13 cellular contexts compared by ENCODE assay signal in the genomic region with DNA sequence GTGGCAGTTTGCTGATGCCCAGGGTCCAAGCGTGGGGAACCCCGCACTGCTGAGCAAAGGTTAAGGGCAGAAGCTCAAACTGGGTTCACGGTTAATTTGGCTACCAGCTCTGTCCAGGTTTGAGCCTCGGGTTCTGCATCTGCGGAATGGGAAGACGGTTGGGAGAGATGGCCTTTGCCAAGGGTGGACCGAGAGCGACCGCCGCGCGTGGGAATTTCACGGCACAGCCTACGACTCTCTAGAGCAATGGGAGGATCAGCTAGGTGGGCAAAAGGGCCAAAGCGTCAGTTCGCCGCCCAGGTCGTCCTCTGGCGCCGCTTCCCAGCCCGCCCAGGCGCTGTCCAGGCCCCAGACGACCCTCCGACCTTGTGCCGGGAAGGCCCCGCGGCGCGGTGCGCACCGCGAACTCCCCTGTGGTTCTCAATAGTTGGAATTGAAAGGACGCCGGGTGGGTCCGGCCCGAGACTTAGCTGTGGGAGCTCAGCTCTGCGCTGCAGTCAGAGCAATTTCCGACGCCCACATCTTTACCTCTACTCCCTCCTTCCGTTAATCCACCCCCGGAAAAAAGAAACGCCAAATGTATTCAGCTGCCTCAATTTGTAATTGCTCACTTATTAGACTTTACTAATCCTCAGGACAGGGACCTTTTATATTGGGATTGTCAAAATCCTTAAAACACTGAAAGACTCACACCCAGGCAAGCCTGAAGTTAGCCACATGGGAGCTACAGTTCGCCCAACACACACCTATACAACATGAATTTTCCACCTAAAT. TPM values are rescaled to one million over a fixed set of nuclear protein-coding genes. Genes with fewer than 3 reads are reported as not detected.
DNase-seq lines count a peak whose midpoint lies in the region; ATAC-seq and TF ChIP-seq lines count a peak whose summit lies in the region.
"Had no signal": no experiment of that assay in that cellular context is flagged by ENCODE, and none has a peak within 500 bp of the region (broad histone marks: within the 10 kb centered on the region; RNA-seq: fewer than 3 reads in every experiment).

No MANE protein-coding gene starts in this region.

- peaks cover 66% of the 10 kb centered on the region for H3K27me3 Mint-ChIP-seq in T-helper 2 cell treated with Interferon-gamma antibody and Interleukin-4, amounts not matched to agents 5 μg/mL and 100 μg/mL, for 36 hours (ENCODE audit: low read depth)
- peaks cover 52% of the 10 kb centered on the region for H3K27me3 Mint-ChIP-seq in activated CD8-positive, alpha-beta T cell treated with anti-CD3 and anti-CD28 coated beads, Interleukin-2, amount 10 ng/mL, durations not matched to agents 7 days and 5 days (ENCODE audit: low read depth)

- peak overlapping the region; percentile 95 for H3K4me3 Mint-ChIP-seq in T-helper 2 cell treated with Interferon-gamma antibody and Interleukin-4, amounts not matched to agents 5 μg/mL and 100 μg/mL, for 36 hours
- peak overlapping the region; percentile 94 for H3K4me3 Mint-ChIP-seq in activated CD8-positive, alpha-beta T cell treated with anti-CD3 and anti-CD28 coated beads, Interleukin-2, amount 10 ng/mL, durations not matched to agents 7 days and 5 days

- peaks cover 33% of the 10 kb centered on the region for H3K4me1 Mint-ChIP-seq in T-helper 2 cell treated with Interferon-gamma antibody and Interleukin-4, amounts not matched to agents 5 μg/mL and 100 μg/mL, for 36 hours (ENCODE audit: low read depth)
- peaks cover 52% of the 10 kb centered on the region for H3K4me1 Mint-ChIP-seq in activated CD8-positive, alpha-beta T cell treated with anti-CD3 and anti-CD28 coated beads, Interleukin-2, amount 10 ng/mL, durations not matched to agents 7 days and 5 days (ENCODE audit: low read depth)

- H3K4me1 ChIP-seq in iPS-15b (ENCODE audit: control insufficient read depth, insufficient read depth, low read length): peaks cover 12% of the 10 kb centered on the region
- H3K4me1 ChIP-seq: HAP-1 had no signal

- H3K4me3 ChIP-seq in iPS-15b (ENCODE audit: low read depth, low read length) (peak overlapping the region; percentile 62), retinal pigment epithelial cell (ENCODE audit: low read length) (peak overlapping the region; percentile 12)
- H3K4me3 ChIP-seq: HAP-1 had no signal

- CTCF ChIA-PET in activated CD8-positive, alpha-beta T cell treated with anti-CD3 and anti-CD28 coated beads, Interleukin-2, amount 10 ng/mL, durations not matched to agents 7 days and 5 days (lab: Charles Lee): interaction anchor here (0.8 to 1.7 kb wide), 7 partner anchors 13 to 703 kb away, joined by 3 to 5 read pairs (median 3); no protein-coding TSS in a partner anchor

- POLR2A ChIA-PET in activated CD8-positive, alpha-beta T cell treated with anti-CD3 and anti-CD28 coated beads, Interleukin-2, amount 10 ng/mL, durations not matched to agents 7 days and 5 days (lab: Charles Lee): interaction anchor here (0.8 to 2.4 kb wide), 2 partner anchors 100 to 228 kb away, joined by 3 to 6 read pairs; no protein-coding TSS in a partner anchor

- no peak overlapping the region for H3K9ac ChIP-seq in iPS-15b (ENCODE audit: low read depth, low read length)

- ATAC-seq in activated CD8-positive, alpha-beta T cell treated with anti-CD3 and anti-CD28 coated beads, Interleukin-2, amount 10 ng/mL, durations not matched to agents 7 days and 5 days: no peak

- no peak overlapping the region for H3K27ac Mint-ChIP-seq in T-helper 2 cell treated with Interferon-gamma antibody and Interleukin-4, amounts not matched to agents 5 μg/mL and 100 μg/mL, for 36 hours
- H3K27ac Mint-ChIP-seq in activated CD8-positive, alpha-beta T cell treated with anti-CD3 and anti-CD28 coated beads, Interleukin-2, amount 10 ng/mL, durations not matched to agents 7 days and 5 days: no peak overlapping the region

- peaks cover 7% of the 10 kb centered on the region for H3K36me3 Mint-ChIP-seq in T-helper 2 cell treated with Interferon-gamma antibody and Interleukin-4, amounts not matched to agents 5 μg/mL and 100 μg/mL, for 36 hours (ENCODE audit: low read depth)
- H3K36me3 Mint-ChIP-seq in activated CD8-positive, alpha-beta T cell treated with anti-CD3 and anti-CD28 coated beads, Interleukin-2, amount 10 ng/mL, durations not matched to agents 7 days and 5 days (ENCODE audit: low read depth): peaks cover 1% of the 10 kb centered on the region

- H3K9me3 Mint-ChIP-seq in T-helper 2 cell treated with Interferon-gamma antibody and Interleukin-4, amounts not matched to agents 5 μg/mL and 100 μg/mL, for 36 hours: no peaks in the 10 kb centered on the region
- H3K9me3 Mint-ChIP-seq in activated CD8-positive, alpha-beta T cell treated with anti-CD3 and anti-CD28 coated beads, Interleukin-2, amount 10 ng/mL, durations not matched to agents 7 days and 5 days (ENCODE audit: insufficient read depth): no peaks in the 10 kb centered on the region

- H3K27me3 ChIP-seq in iPS-15b (ENCODE audit: control insufficient read depth, insufficient read depth, low read length): peaks cover 82% of the 10 kb centered on the region

- H3K36me3 ChIP-seq in iPS-15b (ENCODE audit: control insufficient read depth, insufficient read depth, low read length): no peaks in the 10 kb centered on the region
- H3K36me3 ChIP-seq: HAP-1, tibial artery had no signal

- H3K9me3 ChIP-seq in iPS-15b (ENCODE audit: control insufficient read depth, insufficient read depth, low read length): no peaks in the 10 kb centered on the region
- H3K9me3 ChIP-seq: HAP-1, tibial artery had no signal

- no peak for TF ChIP-seq CTCF in retinal pigment epithelial cell (conservative IDR thresholded peaks at IDR 0.05; ENCODE audit: low read depth, low read length)

- no peak for DNase-seq in T-helper 2 cell treated with Interferon-gamma antibody and Interleukin-4, amounts not matched to agents 5 μg/mL and 100 μg/mL, for 36 hours (ENCODE audit: low spot score)
- DNase-seq in T-helper 2 cell (no peak), retinal pigment epithelial cell (ENCODE audit: low read depth) (no peak), AML-193 (lab: John Stamatoyannopoulos, UW) (no peak), D341Med (ENCODE audit: low spot score) (no peak)
- no peak for DNase-seq in activated CD8-positive, alpha-beta T cell treated with anti-CD3 and anti-CD28 coated beads, Interleukin-2, amount 10 ng/mL, durations not matched to agents 7 days and 5 days
- DNase-seq in stimulated activated CD4-positive, alpha-beta T cell treated with anti-CD3 and anti-CD28 coated beads, Interleukin-12 subunit alpha, Interleukin-12 subunit beta, amount 100 ng/mL, for 4 hours: no peak
- DNase-seq: ACHN, GF-D8, NCI-H1092, tibial artery had no signal

RNA-seq across cellular contexts. Expression of a gene that starts 2.5 kb away (rescaled TPM):
- 10 to 100 TPM in 1 of 2 experiments, 1 to 10 TPM in 1; 9.9 to 10.3 TPM for total RNA-seq in activated CD8-positive, alpha-beta T cell treated with anti-CD3 and anti-CD28 coated beads, Interleukin-2, amount 10 ng/mL, durations not matched to agents 7 days and 5 days
